In the genomic region with DNA sequence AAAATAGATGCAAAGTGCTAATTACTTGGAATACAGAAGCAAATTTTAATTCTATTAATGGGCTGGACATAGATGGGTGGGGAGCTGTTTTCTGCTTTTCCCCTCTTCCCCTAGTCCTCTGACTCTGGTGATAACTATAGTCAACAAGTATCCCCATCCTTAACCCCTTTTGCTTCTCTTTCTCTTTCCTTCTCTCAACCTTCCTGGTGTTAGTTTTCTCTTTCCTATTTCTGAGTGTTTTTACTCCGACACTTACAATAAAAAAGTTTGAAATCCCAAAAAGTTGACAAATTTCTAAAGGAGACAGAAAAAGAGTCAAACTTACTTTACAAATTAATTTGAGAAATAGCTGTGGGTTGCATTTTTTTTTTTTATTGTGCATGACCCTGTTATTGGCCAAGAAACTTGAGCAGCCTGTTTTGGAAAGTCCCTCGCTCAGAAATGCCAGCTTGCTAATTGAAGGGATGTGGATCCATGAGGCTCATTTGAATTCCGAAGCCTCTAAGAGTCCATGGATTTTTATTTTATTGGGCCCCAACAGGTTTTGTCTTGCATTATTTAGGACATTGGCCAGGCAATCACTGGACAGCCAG, we compare ENCODE assay signal across 8 cellular contexts. TPM values are rescaled to one million over a fixed set of nuclear protein-coding genes. Genes with fewer than 3 reads are reported as not detected.
DNase-seq lines count a peak whose midpoint lies in the region; ATAC-seq and TF ChIP-seq lines count a peak whose summit lies in the region.

No MANE protein-coding gene starts in this region.

- H3K79me2 ChIP-seq in SK-N-SH (ENCODE audit: insufficient read depth), result peaks cover 64% of the 10 kb centered on the region

- ATAC-seq in SK-N-SH treated with all-trans-retinoic acid at 6 μM for 48 hours (no peak), GM21390 (IDR thresholded peaks at IDR 0.05; ENCODE audit: unreplicated experiment) (no peak)
- ATAC-seq in stimulated activated naive CD8-positive, alpha-beta T cell treated with anti-CD3 and anti-CD28 coated beads, Interleukin-15, amount 100 ng/mL, for 72 hours, result no peak

- H3K4me1 ChIP-seq in SK-N-SH (ENCODE audit: control insufficient read depth in 1 of 2, insufficient read depth in 2 of 2, low read depth in 1 of 2, low read length in 1 of 2), result peaks cover 8 to 20% of the 10 kb centered on the region in 2 experiments; a peak in 3 of 4 replicates

- no peak for DNase-seq in SK-N-SH
- DNase-seq in fibroblast of villous mesenchyme (ENCODE audit: low read depth), result peak; percentile 52
- DNase-seq in stimulated activated naive CD8-positive, alpha-beta T cell treated with anti-CD3 and anti-CD28 coated beads, Interleukin-15, amount 100 ng/mL, for 72 hours, result no peak
- no peak for DNase-seq in WERI-Rb-1
- no peak for DNase-seq in activated effector memory CD4-positive, alpha-beta T cell treated with anti-CD3 and anti-CD28 coated beads, Interleukin-2, amount 50 U/mL, for 16 hours

- H3K4me2 ChIP-seq in SK-N-SH, result peak overlapping the region; percentile 91

- peaks cover 0 to 3% of the 10 kb centered on the region in 2 donors for H3K9me3 Mint-ChIP-seq in stimulated activated naive CD8-positive, alpha-beta T cell treated with anti-CD3 and anti-CD28 coated beads, Interleukin-15, amount 100 ng/mL, for 72 hours

- no peaks in the 10 kb centered on the region for H3K9me2 ChIP-seq in SK-N-SH

- TF ChIP-seq RAD21 in SK-N-SH (IDR thresholded peaks at IDR 0.05; ENCODE audit: low read length), result no peak

- H3K27me3 ChIP-seq in SK-N-SH (ENCODE audit: insufficient read depth) (no peaks in the 10 kb centered on the region), WERI-Rb-1 (ENCODE audit: insufficient read depth, low read depth, severe bottlenecking) (no peaks in the 10 kb centered on the region)

- H2AFZ ChIP-seq in SK-N-SH (ENCODE audit: low read depth), result no peak overlapping the region

- H3K27me3 Mint-ChIP-seq in stimulated activated naive CD8-positive, alpha-beta T cell treated with anti-CD3 and anti-CD28 coated beads, Interleukin-15, amount 100 ng/mL, for 72 hours, result no peaks in the 10 kb centered on the region

- no peaks in the 10 kb centered on the region for H4K20me1 ChIP-seq in SK-N-SH (ENCODE audit: insufficient read depth)

- no peak overlapping the region for H3K9ac ChIP-seq in SK-N-SH

- H3K27ac ChIP-seq in SK-N-SH (ENCODE audit: low read depth in 2 of 2, low read length in 1 of 2), result peak overlapping the region in 1 of 2 experiments; percentile 11; a peak in 1 of 4 replicates
- no peak overlapping the region for H3K27ac ChIP-seq in WERI-Rb-1

- peaks cover 15% of the 10 kb centered on the region for H3F3A ChIP-seq in SK-N-SH (replicated peaks; ENCODE audit: insufficient read depth)

- H3K4me3 ChIP-seq in SK-N-SH (ENCODE audit: low read depth in 2 of 2, low read length in 1 of 2) (peak overlapping the region; percentile 17 to 28; a peak in 3 of 4 replicates), WI38 (ENCODE audit: low read depth, low read length) (peak overlapping the region; percentile 91), fibroblast of villous mesenchyme (ENCODE audit: low read depth, low read length) (peak overlapping the region; percentile 89), WERI-Rb-1 (ENCODE audit: low read depth, low read length) (no peak overlapping the region)

- 51% methylated on average over 3 of the region's 3 CpGs for WGBS in SK-N-SH (ENCODE audit: low lambda C conversion rate)

- no peak for TF ChIP-seq CTCF in SK-N-SH (IDR thresholded peaks at IDR 0.05)
- no peak for TF ChIP-seq CTCF in WI38 (IDR thresholded peaks at IDR 0.05; ENCODE audit: low read depth, low read length)
- no peak for TF ChIP-seq CTCF in fibroblast of villous mesenchyme (IDR thresholded peaks at IDR 0.05; ENCODE audit: insufficient read depth, low read depth, low read length)
- no peak for TF ChIP-seq CTCF in WERI-Rb-1 (IDR thresholded peaks at IDR 0.05; ENCODE audit: low read depth, low read length)

- peak overlapping the region; percentile 77 to 87 for H3K4me3 Mint-ChIP-seq in stimulated activated naive CD8-positive, alpha-beta T cell treated with anti-CD3 and anti-CD28 coated beads, Interleukin-15, amount 100 ng/mL, for 72 hours

- CTCF ChIA-PET in SK-N-SH (lab: Yijun Ruan, JAX), result interaction anchor here (1.0 to 13.7 kb wide), 8 partner anchors 16 to 225 kb away, joined by 4 to 314 read pairs (median 17); no protein-coding TSS in a partner anchor

- H3K27ac Mint-ChIP-seq in stimulated activated naive CD8-positive, alpha-beta T cell treated with anti-CD3 and anti-CD28 coated beads, Interleukin-15, amount 100 ng/mL, for 72 hours, result peak overlapping the region; percentile 85 to 95

- POLR2A ChIA-PET in SK-N-SH (lab: Yijun Ruan, JAX), result no interaction called here

- H3K36me3 ChIP-seq in SK-N-SH (replicated peaks in 1 of 2; ENCODE audit: control insufficient read depth in 1 of 2, insufficient read depth in 2 of 2, low read length in 1 of 2), result peaks cover 0 to 5% of the 10 kb centered on the region in 2 experiments
- H3K36me3 ChIP-seq in WERI-Rb-1, result no peaks in the 10 kb centered on the region

- no peaks in the 10 kb centered on the region for H3K9me3 ChIP-seq in SK-N-SH
- no peaks in the 10 kb centered on the region for H3K9me3 ChIP-seq in WERI-Rb-1 (ENCODE audit: severe bottlenecking)

- TF ChIP-seq EP300 in SK-N-SH (IDR thresholded peaks at IDR 0.05; ENCODE audit: borderline replicate concordance in 1 of 2, low read depth in 1 of 2, low read length in 1 of 2), result no peak

- peaks cover 54% of the 10 kb centered on the region for H3K4me1 Mint-ChIP-seq in stimulated activated naive CD8-positive, alpha-beta T cell treated with anti-CD3 and anti-CD28 coated beads, Interleukin-15, amount 100 ng/mL, for 72 hours

TF ChIP-seq in SK-N-SH, 30 proteins besides CTCF, POLR2A, EP300 and RAD21 (continues in another document):
- TF ChIP-seq RFX5 (IDR thresholded peaks at IDR 0.05; ENCODE audit: low read length) (no peak), NFIC (IDR thresholded peaks at IDR 0.05; ENCODE audit: borderline replicate concordance) (no peak), SMC3 (IDR thresholded peaks at IDR 0.05; ENCODE audit: low read depth, low read length) (no peak), POLR2AphosphoS5 (IDR thresholded peaks at IDR 0.05; ENCODE audit: low read depth, low read length) (no peak), RXRA (IDR thresholded peaks at IDR 0.05; ENCODE audit: borderline replicate concordance, low read depth) (no peak), FOXM1 (IDR thresholded peaks at IDR 0.05; ENCODE audit: low read depth) (no peak)
- TF ChIP-seq, protein P1, sequence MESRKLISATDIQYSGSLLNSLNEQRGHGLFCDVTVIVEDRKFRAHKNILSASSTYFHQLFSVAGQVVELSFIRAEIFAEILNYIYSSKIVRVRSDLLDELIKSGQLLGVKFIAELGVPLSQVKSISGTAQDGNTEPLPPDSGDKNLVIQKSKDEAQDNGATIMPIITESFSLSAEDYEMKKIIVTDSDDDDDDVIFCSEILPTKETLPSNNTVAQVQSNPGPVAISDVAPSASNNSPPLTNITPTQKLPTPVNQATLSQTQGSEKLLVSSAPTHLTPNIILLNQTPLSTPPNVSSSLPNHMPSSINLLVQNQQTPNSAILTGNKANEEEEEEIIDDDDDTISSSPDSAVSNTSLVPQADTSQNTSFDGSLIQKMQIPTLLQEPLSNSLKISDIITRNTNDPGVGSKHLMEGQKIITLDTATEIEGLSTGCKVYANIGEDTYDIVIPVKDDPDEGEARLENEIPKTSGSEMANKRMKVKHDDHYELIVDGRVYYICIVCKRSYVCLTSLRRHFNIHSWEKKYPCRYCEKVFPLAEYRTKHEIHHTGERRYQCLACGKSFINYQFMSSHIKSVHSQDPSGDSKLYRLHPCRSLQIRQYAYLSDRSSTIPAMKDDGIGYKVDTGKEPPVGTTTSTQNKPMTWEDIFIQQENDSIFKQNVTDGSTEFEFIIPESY (IDR thresholded peaks at IDR 0.05; ENCODE audit: borderline replicate concordance, low read depth), result no peak

TF ChIP-seq in SK-N-SH treated with all-trans-retinoic acid at 6 μM for 48 hours, 23 proteins besides CTCF, POLR2A, EP300 and RAD21 (continues in another document):
- TF ChIP-seq ZNF8 (CRISPR knock-in tag; IDR thresholded peaks at IDR 0.05) (no peak), PATZ1 (CRISPR knock-in tag; IDR thresholded peaks at IDR 0.05; ENCODE audit: borderline replicate concordance) (no peak), ISL1 (CRISPR knock-in tag; IDR thresholded peaks at IDR 0.05) (no peak), RARB (CRISPR knock-in tag; IDR thresholded peaks at IDR 0.05) (no peak), CSDC2 (CRISPR knock-in tag; IDR thresholded peaks at IDR 0.05) (no peak), GLIS3 (CRISPR knock-in tag; IDR thresholded peaks at IDR 0.05) (no peak), PPARA (CRISPR knock-in tag; IDR thresholded peaks at IDR 0.05; ENCODE audit: borderline replicate concordance) (no peak)

RNA-seq across cellular contexts. Expression of gene FAS, which starts 2.4 kb away (rescaled TPM):
- polyA plus RNA-seq in SK-N-SH (2012; rRNA removed), result 31.5 and 44.2 TPM in 2 replicates
- 37.8 and 39.8 TPM in 2 replicates for polyA plus RNA-seq in SK-N-SH (2012; cell fraction: cytosol; rRNA removed)
- polyA plus RNA-seq in SK-N-SH (2012; cell fraction: nucleus; rRNA removed), result 24.3 and 50.5 TPM in 2 replicates
- total RNA-seq in fibroblast of villous mesenchyme, result 49.0 and 95.9 TPM in 2 replicates

RNA-seq across cellular contexts. Expression of gene ACTA2, which starts 40.5 kb away (rescaled TPM):
- 119 and 130 TPM in 2 replicates for polyA plus RNA-seq in SK-N-SH (2012; rRNA removed)
- polyA plus RNA-seq in SK-N-SH (2012; cell fraction: cytosol; rRNA removed), result 128 and 149 TPM in 2 replicates
- 146 and 161 TPM in 2 replicates for polyA plus RNA-seq in SK-N-SH (2012; cell fraction: nucleus; rRNA removed)
- total RNA-seq in fibroblast of villous mesenchyme, result 2,403 and 2,598 TPM in 2 replicates
